1 cellular context compared by ENCODE assay signal in the genomic region with DNA sequence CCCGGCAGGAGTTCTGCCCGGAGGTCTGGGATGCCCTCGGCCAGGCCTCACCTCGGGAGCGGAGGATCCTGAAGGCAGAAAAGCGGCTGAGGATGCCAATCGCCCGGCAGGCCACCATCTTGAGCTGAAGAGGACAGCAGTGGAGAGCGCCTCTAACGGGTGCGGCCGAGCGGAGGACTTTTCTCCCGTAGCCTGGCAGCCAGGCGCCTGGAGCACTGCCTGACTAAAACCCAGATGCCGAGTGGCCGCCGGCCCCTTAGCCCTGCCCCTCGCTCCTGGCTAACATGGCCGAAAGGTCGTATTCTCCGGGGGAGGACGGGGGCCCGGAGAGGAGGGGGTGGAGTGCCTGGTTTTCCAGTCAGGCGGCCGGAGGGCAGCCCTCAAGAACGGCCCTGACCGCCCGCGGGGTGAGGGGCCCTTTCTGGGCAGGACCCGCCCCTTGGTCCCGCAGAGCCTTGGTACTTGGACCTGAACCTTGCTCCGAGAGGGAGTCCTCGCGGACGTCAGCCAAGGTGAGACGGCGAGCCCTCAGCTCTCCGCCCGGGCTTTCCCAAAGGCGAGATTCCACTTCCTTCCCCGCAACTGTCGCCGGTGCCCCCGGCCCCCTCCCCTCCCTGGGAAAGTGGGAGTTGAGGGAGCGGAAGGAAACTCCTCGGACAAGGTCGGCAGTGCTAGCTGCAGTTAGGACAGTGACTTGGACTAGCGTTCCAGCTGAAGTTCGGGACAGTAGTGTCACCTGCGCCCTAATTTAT.
TF ChIP-seq lines count a peak whose summit lies in the region.

A gene (minus strand): TSS at position 154 of the 752 bp plus-strand sequence. CDS start 36 bp downstream, at position 118.
A gene (plus strand): TSS at position 461 of the 752 bp plus-strand sequence. CDS start 9,316 bp downstream, outside the sequence.

TF ChIP-seq in K562, 482 proteins besides CTCF, POLR2A, EP300 and RAD21 (continued from another document and continues in another):
- TF ChIP-seq, protein P1, sequence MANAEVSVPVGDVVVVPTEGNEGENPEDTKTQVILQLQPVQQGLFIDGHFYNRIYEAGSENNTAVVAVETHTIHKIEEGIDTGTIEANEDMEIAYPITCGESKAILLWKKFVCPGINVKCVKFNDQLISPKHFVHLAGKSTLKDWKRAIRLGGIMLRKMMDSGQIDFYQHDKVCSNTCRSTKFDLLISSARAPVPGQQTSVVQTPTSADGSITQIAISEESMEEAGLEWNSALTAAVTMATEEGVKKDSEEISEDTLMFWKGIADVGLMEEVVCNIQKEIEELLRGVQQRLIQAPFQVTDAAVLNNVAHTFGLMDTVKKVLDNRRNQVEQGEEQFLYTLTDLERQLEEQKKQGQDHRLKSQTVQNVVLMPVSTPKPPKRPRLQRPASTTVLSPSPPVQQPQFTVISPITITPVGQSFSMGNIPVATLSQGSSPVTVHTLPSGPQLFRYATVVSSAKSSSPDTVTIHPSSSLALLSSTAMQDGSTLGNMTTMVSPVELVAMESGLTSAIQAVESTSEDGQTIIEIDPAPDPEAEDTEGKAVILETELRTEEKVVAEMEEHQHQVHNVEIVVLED (CRISPR knock-in tag; IDR thresholded peaks at IDR 0.05) = 0 out of 2 replicates have a peak, but pooled peaks have one; percentile 34
- 0 out of 2 replicates have a peak, but pooled peaks have one; percentile 26 for TF ChIP-seq GTF2A2 (tag; IDR thresholded peaks at IDR 0.05)
- TF ChIP-seq C11orf30 (IDR thresholded peaks at IDR 0.05; ENCODE audit: low read depth) = peak; percentile 92
- TF ChIP-seq, protein P2, sequence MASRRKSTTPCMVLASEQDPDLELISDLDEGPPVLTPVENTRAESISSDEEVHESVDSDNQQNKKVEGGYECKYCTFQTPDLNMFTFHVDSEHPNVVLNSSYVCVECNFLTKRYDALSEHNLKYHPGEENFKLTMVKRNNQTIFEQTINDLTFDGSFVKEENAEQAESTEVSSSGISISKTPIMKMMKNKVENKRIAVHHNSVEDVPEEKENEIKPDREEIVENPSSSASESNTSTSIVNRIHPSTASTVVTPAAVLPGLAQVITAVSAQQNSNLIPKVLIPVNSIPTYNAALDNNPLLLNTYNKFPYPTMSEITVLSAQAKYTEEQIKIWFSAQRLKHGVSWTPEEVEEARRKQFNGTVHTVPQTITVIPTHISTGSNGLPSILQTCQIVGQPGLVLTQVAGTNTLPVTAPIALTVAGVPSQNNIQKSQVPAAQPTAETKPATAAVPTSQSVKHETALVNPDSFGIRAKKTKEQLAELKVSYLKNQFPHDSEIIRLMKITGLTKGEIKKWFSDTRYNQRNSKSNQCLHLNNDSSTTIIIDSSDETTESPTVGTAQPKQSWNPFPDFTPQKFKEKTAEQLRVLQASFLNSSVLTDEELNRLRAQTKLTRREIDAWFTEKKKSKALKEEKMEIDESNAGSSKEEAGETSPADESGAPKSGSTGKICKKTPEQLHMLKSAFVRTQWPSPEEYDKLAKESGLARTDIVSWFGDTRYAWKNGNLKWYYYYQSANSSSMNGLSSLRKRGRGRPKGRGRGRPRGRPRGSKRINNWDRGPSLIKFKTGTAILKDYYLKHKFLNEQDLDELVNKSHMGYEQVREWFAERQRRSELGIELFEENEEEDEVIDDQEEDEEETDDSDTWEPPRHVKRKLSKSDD (conservative IDR thresholded peaks at IDR 0.05; ENCODE audit: low read length) = 0 out of 2 replicates have a peak, but pooled peaks have one; percentile 41
- peak; percentile 91 for TF ChIP-seq RB1 (IDR thresholded peaks at IDR 0.05; ENCODE audit: low read depth)
- peak; percentile 70 for TF ChIP-seq NR2C1 (IDR thresholded peaks at IDR 0.05)
- peak; percentile 90 for TF ChIP-seq NR2C1 (tag; IDR thresholded peaks at IDR 0.05)
- TF ChIP-seq, protein P3, sequence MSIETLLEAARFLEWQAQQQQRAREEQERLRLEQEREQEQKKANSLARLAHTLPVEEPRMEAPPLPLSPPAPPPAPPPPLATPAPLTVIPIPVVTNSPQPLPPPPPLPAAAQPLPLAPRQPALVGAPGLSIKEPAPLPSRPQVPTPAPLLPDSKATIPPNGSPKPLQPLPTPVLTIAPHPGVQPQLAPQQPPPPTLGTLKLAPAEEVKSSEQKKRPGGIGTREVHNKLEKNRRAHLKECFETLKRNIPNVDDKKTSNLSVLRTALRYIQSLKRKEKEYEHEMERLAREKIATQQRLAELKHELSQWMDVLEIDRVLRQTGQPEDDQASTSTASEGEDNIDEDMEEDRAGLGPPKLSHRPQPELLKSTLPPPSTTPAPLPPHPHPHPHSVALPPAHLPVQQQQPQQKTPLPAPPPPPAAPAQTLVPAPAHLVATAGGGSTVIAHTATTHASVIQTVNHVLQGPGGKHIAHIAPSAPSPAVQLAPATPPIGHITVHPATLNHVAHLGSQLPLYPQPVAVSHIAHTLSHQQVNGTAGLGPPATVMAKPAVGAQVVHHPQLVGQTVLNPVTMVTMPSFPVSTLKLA (conservative IDR thresholded peaks at IDR 0.05) = peak; percentile 69 to 89; a peak in 3 of 4 replicates
- TF ChIP-seq POLR2B (IDR thresholded peaks at IDR 0.05; ENCODE audit: low read depth, partially characterized antibody) = peak; percentile 67
- TF ChIP-seq, protein P4, sequence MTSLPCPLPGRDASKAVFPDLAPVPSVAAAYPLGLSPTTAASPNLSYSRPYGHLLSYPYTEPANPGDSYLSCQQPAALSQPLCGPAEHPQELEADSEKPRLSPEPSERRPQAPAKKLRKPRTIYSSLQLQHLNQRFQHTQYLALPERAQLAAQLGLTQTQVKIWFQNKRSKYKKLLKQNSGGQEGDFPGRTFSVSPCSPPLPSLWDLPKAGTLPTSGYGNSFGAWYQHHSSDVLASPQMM (CRISPR knock-in tag; IDR thresholded peaks at IDR 0.05) = no peak
- TF ChIP-seq, protein P5, sequence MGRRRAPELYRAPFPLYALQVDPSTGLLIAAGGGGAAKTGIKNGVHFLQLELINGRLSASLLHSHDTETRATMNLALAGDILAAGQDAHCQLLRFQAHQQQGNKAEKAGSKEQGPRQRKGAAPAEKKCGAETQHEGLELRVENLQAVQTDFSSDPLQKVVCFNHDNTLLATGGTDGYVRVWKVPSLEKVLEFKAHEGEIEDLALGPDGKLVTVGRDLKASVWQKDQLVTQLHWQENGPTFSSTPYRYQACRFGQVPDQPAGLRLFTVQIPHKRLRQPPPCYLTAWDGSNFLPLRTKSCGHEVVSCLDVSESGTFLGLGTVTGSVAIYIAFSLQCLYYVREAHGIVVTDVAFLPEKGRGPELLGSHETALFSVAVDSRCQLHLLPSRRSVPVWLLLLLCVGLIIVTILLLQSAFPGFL (CRISPR knock-in tag; IDR thresholded peaks at IDR 0.05) = no peak
- no peak for TF ChIP-seq ZNF830 (CRISPR knock-in tag; IDR thresholded peaks at IDR 0.05)
- no peak for TF ChIP-seq ETS2 (tag; IDR thresholded peaks at IDR 0.05; ENCODE audit: borderline replicate concordance, poor library complexity, severe bottlenecking)
- no peak for TF ChIP-seq POLR2AphosphoS2 (IDR thresholded peaks at IDR 0.05; ENCODE audit: low read length)
- TF ChIP-seq PCBP1 (IDR thresholded peaks at IDR 0.05; ENCODE audit: low read depth, low read length, poor library complexity, severe bottlenecking) = peak; percentile 76
- TF ChIP-seq, protein P6, sequence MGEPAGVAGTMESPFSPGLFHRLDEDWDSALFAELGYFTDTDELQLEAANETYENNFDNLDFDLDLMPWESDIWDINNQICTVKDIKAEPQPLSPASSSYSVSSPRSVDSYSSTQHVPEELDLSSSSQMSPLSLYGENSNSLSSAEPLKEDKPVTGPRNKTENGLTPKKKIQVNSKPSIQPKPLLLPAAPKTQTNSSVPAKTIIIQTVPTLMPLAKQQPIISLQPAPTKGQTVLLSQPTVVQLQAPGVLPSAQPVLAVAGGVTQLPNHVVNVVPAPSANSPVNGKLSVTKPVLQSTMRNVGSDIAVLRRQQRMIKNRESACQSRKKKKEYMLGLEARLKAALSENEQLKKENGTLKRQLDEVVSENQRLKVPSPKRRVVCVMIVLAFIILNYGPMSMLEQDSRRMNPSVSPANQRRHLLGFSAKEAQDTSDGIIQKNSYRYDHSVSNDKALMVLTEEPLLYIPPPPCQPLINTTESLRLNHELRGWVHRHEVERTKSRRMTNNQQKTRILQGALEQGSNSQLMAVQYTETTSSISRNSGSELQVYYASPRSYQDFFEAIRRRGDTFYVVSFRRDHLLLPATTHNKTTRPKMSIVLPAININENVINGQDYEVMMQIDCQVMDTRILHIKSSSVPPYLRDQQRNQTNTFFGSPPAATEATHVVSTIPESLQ (CRISPR knock-in tag; IDR thresholded peaks at IDR 0.05) = 0 out of 2 replicates have a peak, but pooled peaks have one; percentile 46
- peak; percentile 82; the same call in 1 of the 2 replicates for TF ChIP-seq TGIF2 (CRISPR knock-in tag; IDR thresholded peaks at IDR 0.05)
- TF ChIP-seq SP2 (IDR thresholded peaks at IDR 0.05; ENCODE audit: extremely low read depth, low read depth, low read length, poor library complexity, severe bottlenecking) = no peak
- TF ChIP-seq GATAD2A (IDR thresholded peaks at IDR 0.05) = no peak
- no peak for TF ChIP-seq ZNF583 (CRISPR knock-in tag; IDR thresholded peaks at IDR 0.05)
- TF ChIP-seq NR3C1 (CRISPR knock-in tag; IDR thresholded peaks at IDR 0.05) = no peak
- TF ChIP-seq CTBP1 (IDR thresholded peaks at IDR 0.05; ENCODE audit: borderline replicate concordance) = peak; percentile 69
- 0 out of 2 replicates have a peak, but pooled peaks have one; percentile 73 for TF ChIP-seq FOXK1 (CRISPR knock-in tag; IDR thresholded peaks at IDR 0.05; ENCODE audit: borderline replicate concordance)
- peak; percentile 2 to 7; a peak in 2 of 4 replicates for TF ChIP-seq RCOR1 (IDR thresholded peaks at IDR 0.05; ENCODE audit: borderline replicate concordance in 1 of 2, low read depth in 2 of 2, low read length in 2 of 2)
- no peak for TF ChIP-seq ZBTB8A (IDR thresholded peaks at IDR 0.05; ENCODE audit: partially characterized antibody)
- TF ChIP-seq ARNT (IDR thresholded peaks at IDR 0.05) = no peak
- TF ChIP-seq PRPF4 (IDR thresholded peaks at IDR 0.05; ENCODE audit: insufficient read depth, low read depth, low read length, poor library complexity, severe bottlenecking) = no peak
- TF ChIP-seq ILK (tag; IDR thresholded peaks at IDR 0.05; ENCODE audit: borderline replicate concordance, low read depth) = no peak
- TF ChIP-seq, protein P7, sequence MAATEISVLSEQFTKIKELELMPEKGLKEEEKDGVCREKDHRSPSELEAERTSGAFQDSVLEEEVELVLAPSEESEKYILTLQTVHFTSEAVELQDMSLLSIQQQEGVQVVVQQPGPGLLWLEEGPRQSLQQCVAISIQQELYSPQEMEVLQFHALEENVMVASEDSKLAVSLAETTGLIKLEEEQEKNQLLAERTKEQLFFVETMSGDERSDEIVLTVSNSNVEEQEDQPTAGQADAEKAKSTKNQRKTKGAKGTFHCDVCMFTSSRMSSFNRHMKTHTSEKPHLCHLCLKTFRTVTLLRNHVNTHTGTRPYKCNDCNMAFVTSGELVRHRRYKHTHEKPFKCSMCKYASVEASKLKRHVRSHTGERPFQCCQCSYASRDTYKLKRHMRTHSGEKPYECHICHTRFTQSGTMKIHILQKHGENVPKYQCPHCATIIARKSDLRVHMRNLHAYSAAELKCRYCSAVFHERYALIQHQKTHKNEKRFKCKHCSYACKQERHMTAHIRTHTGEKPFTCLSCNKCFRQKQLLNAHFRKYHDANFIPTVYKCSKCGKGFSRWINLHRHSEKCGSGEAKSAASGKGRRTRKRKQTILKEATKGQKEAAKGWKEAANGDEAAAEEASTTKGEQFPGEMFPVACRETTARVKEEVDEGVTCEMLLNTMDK (IDR thresholded peaks at IDR 0.05; ENCODE audit: borderline replicate concordance, insufficient read depth, low read depth, low read length, poor library complexity, severe bottlenecking) = peak; percentile 91
- TF ChIP-seq, protein P8, sequence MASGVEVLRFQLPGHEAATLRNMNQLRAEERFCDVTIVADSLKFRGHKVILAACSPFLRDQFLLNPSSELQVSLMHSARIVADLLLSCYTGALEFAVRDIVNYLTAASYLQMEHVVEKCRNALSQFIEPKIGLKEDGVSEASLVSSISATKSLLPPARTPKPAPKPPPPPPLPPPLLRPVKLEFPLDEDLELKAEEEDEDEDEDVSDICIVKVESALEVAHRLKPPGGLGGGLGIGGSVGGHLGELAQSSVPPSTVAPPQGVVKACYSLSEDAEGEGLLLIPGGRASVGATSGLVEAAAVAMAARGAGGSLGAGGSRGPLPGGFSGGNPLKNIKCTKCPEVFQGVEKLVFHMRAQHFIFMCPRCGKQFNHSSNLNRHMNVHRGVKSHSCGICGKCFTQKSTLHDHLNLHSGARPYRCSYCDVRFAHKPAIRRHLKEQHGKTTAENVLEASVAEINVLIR (CRISPR knock-in tag; IDR thresholded peaks at IDR 0.05) = no peak
- TF ChIP-seq ZKSCAN3 (CRISPR knock-in tag; IDR thresholded peaks at IDR 0.05) = no peak
- TF ChIP-seq ZC3H8 (IDR thresholded peaks at IDR 0.05) = no peak; the same call in 1 of the 2 replicates
- TF ChIP-seq, protein P9, sequence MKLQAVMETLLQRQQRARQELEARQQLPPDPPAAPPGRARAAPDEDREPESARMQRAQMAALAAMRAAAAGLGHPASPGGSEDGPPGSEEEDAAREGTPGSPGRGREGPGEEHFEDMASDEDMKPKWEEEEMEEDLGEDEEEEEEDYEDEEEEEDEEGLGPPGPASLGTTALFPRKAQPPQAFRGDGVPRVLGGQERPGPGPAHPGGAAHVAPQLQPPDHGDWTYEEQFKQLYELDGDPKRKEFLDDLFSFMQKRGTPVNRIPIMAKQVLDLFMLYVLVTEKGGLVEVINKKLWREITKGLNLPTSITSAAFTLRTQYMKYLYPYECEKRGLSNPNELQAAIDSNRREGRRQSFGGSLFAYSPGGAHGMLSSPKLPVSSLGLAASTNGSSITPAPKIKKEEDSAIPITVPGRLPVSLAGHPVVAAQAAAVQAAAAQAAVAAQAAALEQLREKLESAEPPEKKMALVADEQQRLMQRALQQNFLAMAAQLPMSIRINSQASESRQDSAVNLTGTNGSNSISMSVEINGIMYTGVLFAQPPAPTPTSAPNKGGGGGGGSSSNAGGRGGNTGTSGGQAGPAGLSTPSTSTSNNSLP (IDR thresholded peaks at IDR 0.05; ENCODE audit: borderline replicate concordance, low read depth, low read length) = no peak
- TF ChIP-seq ZNF764 (CRISPR knock-in tag; IDR thresholded peaks at IDR 0.05; ENCODE audit: low read depth) = no peak
- TF ChIP-seq ELF4 (CRISPR knock-in tag; IDR thresholded peaks at IDR 0.05) = no peak
- TF ChIP-seq ZBTB1 (CRISPR knock-in tag; IDR thresholded peaks at IDR 0.05; ENCODE audit: borderline replicate concordance, low read depth) = peak; percentile 78
- TF ChIP-seq, protein P10, sequence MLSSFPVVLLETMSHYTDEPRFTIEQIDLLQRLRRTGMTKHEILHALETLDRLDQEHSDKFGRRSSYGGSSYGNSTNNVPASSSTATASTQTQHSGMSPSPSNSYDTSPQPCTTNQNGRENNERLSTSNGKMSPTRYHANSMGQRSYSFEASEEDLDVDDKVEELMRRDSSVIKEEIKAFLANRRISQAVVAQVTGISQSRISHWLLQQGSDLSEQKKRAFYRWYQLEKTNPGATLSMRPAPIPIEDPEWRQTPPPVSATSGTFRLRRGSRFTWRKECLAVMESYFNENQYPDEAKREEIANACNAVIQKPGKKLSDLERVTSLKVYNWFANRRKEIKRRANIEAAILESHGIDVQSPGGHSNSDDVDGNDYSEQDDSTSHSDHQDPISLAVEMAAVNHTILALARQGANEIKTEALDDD (IDR thresholded peaks at IDR 0.05) = no peak
- no peak for TF ChIP-seq MCM3 (IDR thresholded peaks at IDR 0.05)
- TF ChIP-seq SOX6 (IDR thresholded peaks at IDR 0.05) = no peak
- TF ChIP-seq TAL1 (IDR thresholded peaks at IDR 0.05) = peak; percentile 53; the same call in 1 of the 2 replicates
- TF ChIP-seq ZNF384 (IDR thresholded peaks at IDR 0.05; ENCODE audit: low read depth, low read length) = no peak
- 0 out of 2 replicates have a peak, but pooled peaks have one; percentile 76 for TF ChIP-seq NFRKB (IDR thresholded peaks at IDR 0.05; ENCODE audit: low read depth)
- TF ChIP-seq ZNF699 (CRISPR knock-in tag; IDR thresholded peaks at IDR 0.05; ENCODE audit: insufficient replicate concordance) = no peak
- TF ChIP-seq ZNF551 (CRISPR knock-in tag; IDR thresholded peaks at IDR 0.05) = no peak
- TF ChIP-seq BRF1 (IDR thresholded peaks at IDR 0.05; ENCODE audit: borderline replicate concordance, extremely low read depth, insufficient read length) = no peak
- no peak for TF ChIP-seq SRSF9 (IDR thresholded peaks at IDR 0.05; ENCODE audit: borderline replicate concordance, low read depth, low read length)
